8 cellular contexts compared by ENCODE assay signal in the genomic region with DNA sequence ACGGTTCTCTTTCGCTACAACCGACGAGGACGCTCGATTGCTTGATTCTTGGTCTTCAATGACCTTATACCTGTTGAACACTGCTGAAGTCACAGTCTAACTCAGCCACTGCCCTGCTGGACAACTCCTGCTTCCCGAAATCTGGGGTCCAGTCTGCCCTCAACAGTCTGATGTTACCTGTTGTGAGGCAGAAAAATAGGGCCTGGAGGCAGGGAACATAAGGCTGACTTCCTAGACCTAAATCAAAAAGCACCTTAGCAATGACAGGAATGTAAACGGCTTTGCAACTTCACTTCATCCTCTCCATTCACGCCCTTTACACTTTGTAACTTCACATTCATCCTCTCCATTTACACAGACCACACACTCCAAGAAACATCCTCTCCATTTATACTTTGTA. TPM values are rescaled to one million over a fixed set of nuclear protein-coding genes. Genes with fewer than 3 reads are reported as not detected.
DNase-seq lines count a peak whose midpoint lies in the region; ATAC-seq and TF ChIP-seq lines count a peak whose summit lies in the region.

No MANE protein-coding gene starts in this region.

- H3K4me3 Mint-ChIP-seq in activated naive CD4-positive, alpha-beta T cell treated with anti-CD3 and anti-CD28 coated beads, Interleukin-2, amount 10 ng/mL, durations not matched to agents 7 days and 5 days, result peak overlapping the region; percentile 64

- peaks cover 37% of the 10 kb centered on the region for H3K4me1 Mint-ChIP-seq in activated naive CD4-positive, alpha-beta T cell treated with anti-CD3 and anti-CD28 coated beads, Interleukin-2, amount 10 ng/mL, durations not matched to agents 7 days and 5 days

- ATAC-seq in right lobe of liver, result peak; percentile 2 to 10 (median 8)
- ATAC-seq in upper lobe of right lung, result no peak
- ATAC-seq in GM21576 (IDR thresholded peaks at IDR 0.05; ENCODE audit: unreplicated experiment), result no peak

- in situ Hi-C loops in astrocyte of the spinal cord (cut with HindIII; ENCODE audit: low sequenced_read_pairs), result no loop called here

- no peaks in the 10 kb centered on the region for H3K9me3 ChIP-seq in right lobe of liver
- H3K9me3 ChIP-seq in upper lobe of right lung, result no peaks in the 10 kb centered on the region

- H3K4me3 ChIP-seq in astrocyte of the spinal cord (ENCODE audit: low read depth, low read length) (peak overlapping the region; percentile 66), right lobe of liver (peak overlapping the region; percentile 54 to 79 (median 74)), upper lobe of right lung (peak overlapping the region; percentile 67)

- no peak overlapping the region for H3K27ac ChIP-seq in right lobe of liver
- H3K27ac ChIP-seq in upper lobe of right lung, result peak overlapping the region; percentile 65

- H3K36me3 ChIP-seq in right lobe of liver (no peaks in the 10 kb centered on the region), upper lobe of right lung (no peaks in the 10 kb centered on the region)

- H3K9me3 Mint-ChIP-seq in activated naive CD4-positive, alpha-beta T cell treated with anti-CD3 and anti-CD28 coated beads, Interleukin-2, amount 10 ng/mL, durations not matched to agents 7 days and 5 days, result no peaks in the 10 kb centered on the region

- H3K27ac Mint-ChIP-seq in activated naive CD4-positive, alpha-beta T cell treated with anti-CD3 and anti-CD28 coated beads, Interleukin-2, amount 10 ng/mL, durations not matched to agents 7 days and 5 days, result peak overlapping the region; percentile 3

- whole genome bisulfite sequencing in right lobe of liver (ENCODE audit: insufficient coverage, low coverage, low lambda C conversion rate, missing lambda C conversion rate), result 6% methylated on average over 9 of the region's 9 CpGs

- intact Hi-C loops in right lobe of liver (cut with DNase I), result no loop called here
- intact Hi-C loops in upper lobe of right lung (cut with DNase I), result no loop called here

- no peak for DNase-seq in activated naive CD4-positive, alpha-beta T cell treated with anti-CD3 and anti-CD28 coated beads, Interleukin-2, amount 10 ng/mL, durations not matched to agents 7 days and 5 days
- no peak for DNase-seq in activated naive CD4-positive, alpha-beta T cell treated with Interleukin-2 at 50 U/mL for 16 hours
- DNase-seq in astrocyte of the spinal cord (ENCODE audit: low read depth, low spot score) (no peak), right lobe of liver (no peak), upper lobe of right lung (no peak), NCI-H1436 (lab: John Stamatoyannopoulos, UW) (no peak), NCI-H510A treated with DMSO at 0.1 percent for 48 hours (lab: John Stamatoyannopoulos, UW) (no peak)

- H3K36me3 Mint-ChIP-seq in activated naive CD4-positive, alpha-beta T cell treated with anti-CD3 and anti-CD28 coated beads, Interleukin-2, amount 10 ng/mL, durations not matched to agents 7 days and 5 days, result no peaks in the 10 kb centered on the region

- CTCF ChIA-PET in activated naive CD4-positive, alpha-beta T cell treated with anti-CD3 and anti-CD28 coated beads, Interleukin-2, amount 10 ng/mL, durations not matched to agents 7 days and 5 days (lab: Charles Lee), result interaction anchor here (2.0 to 2.6 kb wide), 2 partner anchors 27 to 36 kb away, joined by 7 to 8 read pairs; no protein-coding TSS in a partner anchor

- H3K27me3 ChIP-seq in right lobe of liver, result no peaks in the 10 kb centered on the region
- H3K27me3 ChIP-seq in upper lobe of right lung, result no peaks in the 10 kb centered on the region

- TF ChIP-seq CTCF in astrocyte of the spinal cord (IDR thresholded peaks at IDR 0.05; ENCODE audit: low read depth, low read length) (no peak), right lobe of liver (IDR thresholded peaks at IDR 0.05) (no peak), upper lobe of right lung (IDR thresholded peaks at IDR 0.05) (no peak)

- H3K4me1 ChIP-seq in right lobe of liver (peaks cover 0 to 11% (median 5%) of the 10 kb centered on the region in 4 donors), upper lobe of right lung (peaks cover 20% of the 10 kb centered on the region)

- peaks cover 39% of the 10 kb centered on the region for H3K27me3 Mint-ChIP-seq in activated naive CD4-positive, alpha-beta T cell treated with anti-CD3 and anti-CD28 coated beads, Interleukin-2, amount 10 ng/mL, durations not matched to agents 7 days and 5 days

- no peak for TF ChIP-seq POLR2A in right lobe of liver (IDR thresholded peaks at IDR 0.05)

RNA-seq across cellular contexts. Expression of gene GLTP, which starts 0.6 kb away (rescaled TPM):
- 10 to 100 TPM in 5 of 6 experiments, 1 to 10 TPM in 1; 9.8 to 20.8 (median 13.6) TPM for total RNA-seq in right lobe of liver
- total RNA-seq in upper lobe of right lung, result 44.0 TPM

RNA-seq across cellular contexts. Expression of gene TCHP, which starts 19.1 kb away (rescaled TPM):
- 1 to 10 TPM; 4.9 to 8.8 (median 6.8) TPM for total RNA-seq in right lobe of liver
- total RNA-seq in upper lobe of right lung, result 16.5 TPM

RNA-seq across cellular contexts. Expression of gene TRPV4, which starts 47.7 kb away (rescaled TPM):
- 10 to 100 TPM in 1 of 6 experiments, 1 to 10 TPM in 5; 5.3 to 10.3 (median 6.7) TPM for total RNA-seq in right lobe of liver
- 4.5 TPM for total RNA-seq in upper lobe of right lung

Comparison
In these comparisons a context has a peak if more than half of its experiments do, and no peak if none do; other contexts are left out.
1. ATAC-seq: peak in right lobe of liver (4 of 4); none in upper lobe of right lung (single experiment) and GM21576 (single experiment).
2. Peak in every context shown above with its lines, with median percentiles within 50 percentile points of each other: H3K4me3 ChIP-seq.